Comparison of ENCODE assay signal across 16 cellular contexts in the genomic region with DNA sequence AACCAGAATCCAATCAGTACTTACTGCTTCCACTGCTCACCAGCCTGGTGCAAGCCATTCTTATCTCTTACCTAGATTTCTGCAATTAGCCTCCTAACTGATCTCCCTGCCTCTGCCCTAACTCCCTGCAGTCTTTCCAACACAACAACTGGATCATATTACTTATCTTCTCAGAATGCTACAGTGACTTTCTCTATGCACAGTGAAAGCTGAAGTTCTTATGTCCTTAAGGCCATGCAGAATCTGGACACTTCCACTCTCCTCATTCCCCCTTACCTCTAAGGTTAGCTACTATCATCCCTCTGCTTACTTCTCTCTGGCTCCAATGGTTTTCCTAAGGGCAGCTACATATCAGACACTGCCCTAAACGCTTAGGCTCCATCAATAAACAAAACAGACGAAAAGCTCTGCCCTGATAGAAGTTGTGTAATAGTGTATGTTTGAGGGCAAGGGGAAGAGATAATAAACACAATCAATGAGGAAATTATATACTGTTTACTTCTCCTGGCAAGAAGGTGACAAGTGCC. TPM values are rescaled to one million over a fixed set of nuclear protein-coding genes. Genes with fewer than 3 reads are reported as not detected.
DNase-seq lines count a peak whose midpoint lies in the region; ATAC-seq, FAIRE-seq and TF ChIP-seq lines count a peak whose summit lies in the region.
"Had no signal": no experiment of that assay in that cellular context is flagged by ENCODE, and none has a peak within 500 bp of the region (broad histone marks: within the 10 kb centered on the region; RNA-seq: fewer than 3 reads in every experiment).

No MANE protein-coding gene starts in this region.

- H3K9me2 ChIP-seq in PC-9 (ENCODE audit: insufficient read depth) = no peaks in the 10 kb centered on the region

- BruUV-seq in PC-9 (replicated peaks; lab: Mats Ljungman, UMichigan) (no TSS peak), HepG2 (replicated peaks; lab: Mats Ljungman, UMichigan) (no TSS peak)

- TF ChIP-seq CTCF in BE2C (IDR thresholded peaks at IDR 0.05; ENCODE audit: low read depth, low read length) (no peak), PC-9 (conservative IDR thresholded peaks at IDR 0.05) (no peak), HepG2 (CRISPR knock-in tag; IDR thresholded peaks at IDR 0.05) (no peak)
- no peak for TF ChIP-seq CTCF in activated CD8-positive, alpha-beta T cell treated with anti-CD3 and anti-CD28 coated beads for 36 hours (IDR thresholded peaks at IDR 0.05)

- peak; percentile 30 for FAIRE-seq in HepG2 (lab: Jason Lieb, UNC)
- FAIRE-seq: endometrium had no signal

- ATAC-seq in HepG2 = peak; percentile 14
- ATAC-seq in activated CD8-positive, alpha-beta T cell treated with anti-CD3 and anti-CD28 coated beads for 36 hours = no peak
- ATAC-seq in activated CD8-positive, alpha-beta T cell treated with anti-CD3 and anti-CD28 coated beads, Interleukin-2, amount 10 ng/mL, durations not matched to agents 7 days and 5 days = no peak
- ATAC-seq in T-cell (replicated peaks in 1 of 4) = no peak
- ATAC-seq: body of pancreas; CD8-positive, alpha-beta T cell had no signal

- H3K9me3 ChIP-seq in BE2C (no peaks in the 10 kb centered on the region), PC-9 (ENCODE audit: insufficient read depth, low read depth) (no peaks in the 10 kb centered on the region), HepG2 (ENCODE audit: low read length) (no peaks in the 10 kb centered on the region)
- H3K9me3 ChIP-seq: body of pancreas had no signal

- no peaks in the 10 kb centered on the region for H3K27me3 Mint-ChIP-seq in activated CD8-positive, alpha-beta T cell treated with anti-CD3 and anti-CD28 coated beads for 36 hours
- H3K27me3 Mint-ChIP-seq in activated CD8-positive, alpha-beta T cell treated with anti-CD3 and anti-CD28 coated beads, Interleukin-2, amount 10 ng/mL, durations not matched to agents 7 days and 5 days (ENCODE audit: low read depth) = no peaks in the 10 kb centered on the region
- no peaks in the 10 kb centered on the region for H3K27me3 Mint-ChIP-seq in T-cell
- H3K27me3 Mint-ChIP-seq: activated CD4-positive, alpha-beta T cell treated with anti-CD3 and anti-CD28 coated beads, Interleukin-2, amount 10 ng/mL, durations not matched to agents 7 days and 5 days had no signal

- 5% methylated on average over 2 of the region's 2 CpGs for WGBS in HepG2 (ENCODE audit: low lambda C conversion rate)

- no peaks in the 10 kb centered on the region for H3K9me3 Mint-ChIP-seq in activated CD8-positive, alpha-beta T cell treated with anti-CD3 and anti-CD28 coated beads for 36 hours
- H3K9me3 Mint-ChIP-seq in activated CD8-positive, alpha-beta T cell treated with anti-CD3 and anti-CD28 coated beads, Interleukin-2, amount 10 ng/mL, durations not matched to agents 7 days and 5 days (ENCODE audit: insufficient read depth) = no peaks in the 10 kb centered on the region
- H3K9me3 Mint-ChIP-seq in T-cell = no peaks in the 10 kb centered on the region
- H3K9me3 Mint-ChIP-seq: activated CD4-positive, alpha-beta T cell treated with anti-CD3 and anti-CD28 coated beads, Interleukin-2, amount 10 ng/mL, durations not matched to agents 7 days and 5 days; CD8-positive, alpha-beta T cell had no signal

- H3K4me1 ChIP-seq in BE2C = peaks cover 14% of the 10 kb centered on the region
- peaks cover 52% of the 10 kb centered on the region for H3K4me1 ChIP-seq in PC-9 (replicated peaks; ENCODE audit: insufficient read depth)
- peaks cover 79% of the 10 kb centered on the region for H3K4me1 ChIP-seq in HepG2 (ENCODE audit: insufficient read depth, low read length)

- H3K79me2 ChIP-seq in PC-9 (ENCODE audit: low read depth) = peaks cover 94% of the 10 kb centered on the region
- peaks cover 89% of the 10 kb centered on the region for H3K79me2 ChIP-seq in HepG2 (ENCODE audit: insufficient read depth, low read length)

- CTCF ChIA-PET in PC-9 (lab: Charles Lee) (no interaction called here), HepG2 (lab: Yijun Ruan, JAX; ENCODE audit: low intra/inter-chr PET ratio, low total read pairs) (no interaction called here), T-cell (lab: Charles Lee) (interaction anchor here in 1 of 2 donors (0.6 kb wide), 1 partner anchor 168 kb away, joined by 3 read pairs; no protein-coding TSS in a partner anchor)
- CTCF ChIA-PET in activated CD8-positive, alpha-beta T cell treated with anti-CD3 and anti-CD28 coated beads for 36 hours (lab: Charles Lee) = no interaction called here
- CTCF ChIA-PET in activated CD8-positive, alpha-beta T cell treated with anti-CD3 and anti-CD28 coated beads, Interleukin-2, amount 10 ng/mL, durations not matched to agents 7 days and 5 days (lab: Charles Lee) = no interaction called here

- no peak for TF ChIP-seq POLR2A in HepG2 (IDR thresholded peaks at IDR 0.05; ENCODE audit: insufficient read depth in 1 of 2, low read depth in 2 of 2, low read length in 2 of 2)

- H3K4me3 ChIP-seq in BE2C (ENCODE audit: low read depth, low read length) (peak overlapping the region; percentile 31), PC-9 (0 out of 2 replicates have a peak overlapping the region, but pooled peaks have one; percentile 2), HepG2 (replicated peaks in 1 of 3; ENCODE audit: insufficient read depth in 1 of 3, low read depth in 2 of 3, low read length in 3 of 3) (peak overlapping the region in 1 of 3 experiments; percentile 18; a peak in 1 of 6 replicates)
- H3K4me3 ChIP-seq: body of pancreas had no signal

- DNase-seq in BE2C = peak; percentile 26
- peak; percentile 9 for DNase-seq in HCEC 1CT
- peak in 1 of 2 experiments; percentile 39 for DNase-seq in PC-9
- peak; percentile 27 for DNase-seq in HepG2 (ENCODE audit: low spot score)
- DNase-seq in activated CD8-positive, alpha-beta T cell treated with anti-CD3 and anti-CD28 coated beads for 36 hours = no peak
- DNase-seq in activated CD8-positive, alpha-beta T cell treated with anti-CD3 and anti-CD28 coated beads, Interleukin-2, amount 10 ng/mL, durations not matched to agents 7 days and 5 days = no peak
- DNase-seq in T-cell = no peak
- DNase-seq in activated CD4-positive, alpha-beta T cell treated with anti-CD3 and anti-CD28 coated beads, Interleukin-2, amount 50 U/mL, for 48 hours = no peak
- DNase-seq: activated CD4-positive, alpha-beta T cell treated with anti-CD3 and anti-CD28 coated beads, Interleukin-2, amount 10 ng/mL, durations not matched to agents 7 days and 5 days; body of pancreas; CD8-positive, alpha-beta T cell; hypothalamus; midbrain; MV-4-11; T-helper 1 cell had no signal

- H3K9ac ChIP-seq in HepG2 (ENCODE audit: insufficient read depth, low read depth, low read length) = no peak overlapping the region

- no peak overlapping the region for H3K4me3 Mint-ChIP-seq in activated CD8-positive, alpha-beta T cell treated with anti-CD3 and anti-CD28 coated beads for 36 hours
- H3K4me3 Mint-ChIP-seq in activated CD8-positive, alpha-beta T cell treated with anti-CD3 and anti-CD28 coated beads, Interleukin-2, amount 10 ng/mL, durations not matched to agents 7 days and 5 days = no peak overlapping the region
- H3K4me3 Mint-ChIP-seq in T-cell = no peak overlapping the region
- H3K4me3 Mint-ChIP-seq: activated CD4-positive, alpha-beta T cell treated with anti-CD3 and anti-CD28 coated beads, Interleukin-2, amount 10 ng/mL, durations not matched to agents 7 days and 5 days; CD8-positive, alpha-beta T cell had no signal

- no peak overlapping the region for H2AFZ ChIP-seq in PC-9
- no peak overlapping the region for H2AFZ ChIP-seq in HepG2 (ENCODE audit: low read length)

- H3K27ac Mint-ChIP-seq in activated CD8-positive, alpha-beta T cell treated with anti-CD3 and anti-CD28 coated beads for 36 hours = no peak overlapping the region
- no peak overlapping the region for H3K27ac Mint-ChIP-seq in activated CD8-positive, alpha-beta T cell treated with anti-CD3 and anti-CD28 coated beads, Interleukin-2, amount 10 ng/mL, durations not matched to agents 7 days and 5 days
- no peak overlapping the region for H3K27ac Mint-ChIP-seq in T-cell
- H3K27ac Mint-ChIP-seq: activated CD4-positive, alpha-beta T cell treated with anti-CD3 and anti-CD28 coated beads, Interleukin-2, amount 10 ng/mL, durations not matched to agents 7 days and 5 days; CD8-positive, alpha-beta T cell had no signal

- peaks cover 49% of the 10 kb centered on the region for H3K4me1 Mint-ChIP-seq in activated CD8-positive, alpha-beta T cell treated with anti-CD3 and anti-CD28 coated beads for 36 hours (ENCODE audit: low read depth)
- H3K4me1 Mint-ChIP-seq in activated CD8-positive, alpha-beta T cell treated with anti-CD3 and anti-CD28 coated beads, Interleukin-2, amount 10 ng/mL, durations not matched to agents 7 days and 5 days (ENCODE audit: low read depth) = peaks cover 40% of the 10 kb centered on the region
- peaks cover 49 to 56% (median 49%) of the 10 kb centered on the region in 3 donors for H3K4me1 Mint-ChIP-seq in T-cell

- H3K27me3 ChIP-seq in BE2C (no peaks in the 10 kb centered on the region), PC-9 (ENCODE audit: insufficient read depth, low read depth) (no peaks in the 10 kb centered on the region), HepG2 (ENCODE audit: control insufficient read depth in 1 of 2, insufficient read depth in 2 of 2, low read length in 2 of 2) (no peaks in the 10 kb centered on the region; a peak in 1 of 5 replicates)
- H3K27me3 ChIP-seq: body of pancreas had no signal

- POLR2A ChIA-PET in PC-9 (lab: Charles Lee; ENCODE audit: unreplicated experiment) (no interaction called here), HepG2 (lab: Yijun Ruan, JAX) (interaction anchor here (0.9 kb wide), 1 partner anchor 9 kb away, joined by 3 read pairs; no protein-coding TSS in a partner anchor), T-cell (lab: Charles Lee) (no interaction called here)
- POLR2A ChIA-PET in activated CD8-positive, alpha-beta T cell treated with anti-CD3 and anti-CD28 coated beads for 36 hours (lab: Charles Lee) = no interaction called here
- POLR2A ChIA-PET in activated CD8-positive, alpha-beta T cell treated with anti-CD3 and anti-CD28 coated beads, Interleukin-2, amount 10 ng/mL, durations not matched to agents 7 days and 5 days (lab: Charles Lee) = interaction anchor here (0.6 kb wide), 1 partner anchor 697 kb away, joined by 3 read pairs; no protein-coding TSS in a partner anchor

- H3K4me2 ChIP-seq in PC-9 (peak overlapping the region; percentile 90), HepG2 (ENCODE audit: low read depth, low read length) (peak overlapping the region; percentile 88)

- no peaks in the 10 kb centered on the region; the same call in 1 of the 2 replicates for H3K36me3 ChIP-seq in BE2C
- peaks cover 18% of the 10 kb centered on the region; the same call in 1 of the 2 replicates for H3K36me3 ChIP-seq in PC-9 (ENCODE audit: low read depth)
- H3K36me3 ChIP-seq in HepG2 (replicated peaks in 1 of 2; ENCODE audit: control insufficient read depth in 1 of 2, insufficient read depth in 2 of 2, low read length in 2 of 2) = peaks cover 0 to 2% of the 10 kb centered on the region in 2 experiments; a peak in 1 of 5 replicates

- TF ChIP-seq RAD21 in HepG2 (CRISPR knock-in tag; IDR thresholded peaks at IDR 0.05) = no peak

- peaks cover 63% of the 10 kb centered on the region for H4K20me1 ChIP-seq in PC-9 (ENCODE audit: insufficient read depth)
- H4K20me1 ChIP-seq in HepG2 (ENCODE audit: insufficient read depth, low read length) = peaks cover 79% of the 10 kb centered on the region

- peak overlapping the region; percentile 11; the same call in 1 of the 2 replicates for H3K27ac ChIP-seq in PC-9
- H3K27ac ChIP-seq in HepG2 (ENCODE audit: extremely low read length, insufficient read depth, low read length) = peak overlapping the region; percentile 29
- H3K27ac ChIP-seq: body of pancreas had no signal

- intact Hi-C loops in PC-9 (cut with micrococcal nuclease; ENCODE audit: unreplicated experiment) (loop anchor here (5.0 kb wide), 1 partner anchor 33 kb away; no protein-coding TSS in a partner anchor), HepG2 (cut with micrococcal nuclease; ENCODE audit: unreplicated experiment) (loop anchor here (10.0 kb wide), 2 partner anchors 51 to 309 kb away; a partner anchor contains a TSS)
- intact Hi-C loops in activated CD8-positive, alpha-beta T cell treated with anti-CD3 and anti-CD28 coated beads for 36 hours (cut with micrococcal nuclease) = loop anchor here (10.0 kb wide), 1 partner anchor 309 kb away; a partner anchor contains a TSS

- TF ChIP-seq EP300 in HepG2 (IDR thresholded peaks at IDR 0.05; ENCODE audit: low read depth in 2 of 2, low read length in 2 of 2) (peak in 1 of 2 experiments; percentile 23; a peak in 1 of 4 replicates), HepG2 (CRISPR knock-in tag; IDR thresholded peaks at IDR 0.05; ENCODE audit: borderline replicate concordance) (no peak)

- peaks cover 5% of the 10 kb centered on the region; the same call in 1 of the 2 replicates for H3F3A ChIP-seq in PC-9 (ENCODE audit: insufficient read depth, low read depth)

- in situ Hi-C loops in HepG2 (cut with HindIII; ENCODE audit: extremely low pct_ligation_motif_present, low pct_unique_long_range_greater_than_20kb) = no loop called here

- peaks cover 3% of the 10 kb centered on the region for H3K36me3 Mint-ChIP-seq in activated CD8-positive, alpha-beta T cell treated with anti-CD3 and anti-CD28 coated beads for 36 hours (ENCODE audit: low read depth)
- H3K36me3 Mint-ChIP-seq in activated CD8-positive, alpha-beta T cell treated with anti-CD3 and anti-CD28 coated beads, Interleukin-2, amount 10 ng/mL, durations not matched to agents 7 days and 5 days (ENCODE audit: low read depth) = peaks cover 3% of the 10 kb centered on the region
- H3K36me3 Mint-ChIP-seq in T-cell = no peaks in the 10 kb centered on the region

RNA-seq across cellular contexts. Expression of a gene that starts 4.0 kb away (rescaled TPM):
- polyA plus RNA-seq in BE2C (2012; ENCODE audit: insufficient read depth, insufficient read length, low read depth) = 94.3 TPM
- 188 and 250 TPM in 2 replicates for total RNA-seq in PC-9 (2021)
- total RNA-seq in HepG2 (2016; rRNA removed; fragmentation: Illumina TruSeq; extraction: Trizol) = 138 and 169 TPM in 2 replicates
- 28.3 and 35.6 TPM in 2 replicates for total RNA-seq in HepG2 (2016; cell fraction: cytosol; rRNA removed; fragmentation: Illumina TruSeq; extraction: Trizol; ENCODE audit: low read depth)
- 136 and 165 TPM in 2 replicates for total RNA-seq in HepG2 (2016; cell fraction: insoluble cytoplasmic fraction; rRNA removed; fragmentation: Illumina TruSeq; extraction: Trizol)
- 68.6 and 81.8 TPM in 2 replicates for total RNA-seq in HepG2 (2016; cell fraction: membrane; rRNA removed; fragmentation: Illumina TruSeq; extraction: Trizol)
- total RNA-seq in HepG2 (2016; cell fraction: nucleus; rRNA removed; fragmentation: Illumina TruSeq; extraction: Trizol) = 209 and 237 TPM in 2 replicates
- 43.3 and 60.6 TPM in 2 replicates for polyA plus RNA-seq in HepG2 (2011; rRNA removed)
- polyA plus RNA-seq in HepG2 (2011; cell fraction: cytosol; rRNA removed) = 22.9 and 39.5 TPM in 2 replicates
- polyA plus RNA-seq in HepG2 (2011; cell fraction: nucleus; rRNA removed) = 36.7 and 39.6 TPM in 2 replicates
- 91.0 and 125 TPM in 2 replicates for polyA plus RNA-seq in HepG2 (2012)
- polyA plus RNA-seq in HepG2 (2016; cell fraction: cytosol; fragmentation: Illumina TruSeq; extraction: Trizol; ENCODE audit: low read depth) = 12.0 and 13.7 TPM in 2 replicates
- 100.0 and 102 TPM in 2 replicates for polyA plus RNA-seq in HepG2 (2016; cell fraction: insoluble cytoplasmic fraction; fragmentation: Illumina TruSeq; extraction: Trizol; ENCODE audit: low read depth)
- polyA plus RNA-seq in HepG2 (2016; cell fraction: membrane; fragmentation: Illumina TruSeq; extraction: Trizol; ENCODE audit: low read depth) = 31.3 and 39.9 TPM in 2 replicates
- 225 and 226 TPM in 2 replicates for polyA plus RNA-seq in HepG2 (2016; cell fraction: nucleus; fragmentation: Illumina TruSeq; extraction: Trizol; ENCODE audit: insufficient read depth, low read depth)
- polyA minus RNA-seq in HepG2 (2011; rRNA and poly(A)+ RNA removed; ENCODE audit: low replicate concordance) = 12.2 and 19.3 TPM in 2 replicates
- polyA minus RNA-seq in HepG2 (2011; cell fraction: cytosol; rRNA and poly(A)+ RNA removed) = 57.0 and 63.6 TPM in 2 replicates
- 265 and 273 TPM in 2 replicates for polyA minus RNA-seq in HepG2 (2011; cell fraction: nucleus; rRNA and poly(A)+ RNA removed)
- total RNA-seq in activated CD8-positive, alpha-beta T cell treated with anti-CD3 and anti-CD28 coated beads for 36 hours = 100 to 1,000 TPM; 107 to 113 TPM
- 10 to 100 TPM; 91.0 to 93.7 TPM for total RNA-seq in activated CD8-positive, alpha-beta T cell treated with anti-CD3 and anti-CD28 coated beads, Interleukin-2, amount 10 ng/mL, durations not matched to agents 7 days and 5 days
- 100 to 1,000 TPM in 1 of 5 donors, 10 to 100 TPM in 4; 82.5 to 109 (median 85.4) TPM for total RNA-seq in T-cell

Comparison
In these comparisons a context has a peak if more than half of its experiments do, and no peak if none do; other contexts are left out.
1. POLR2A ChIA-PET loops: an anchor here in HepG2 (0.9 kb wide) and activated CD8-positive, alpha-beta T cell treated with anti-CD3 and anti-CD28 coated beads, Interleukin-2, amount 10 ng/mL, durations not matched to agents 7 days and 5 days (0.6 kb wide); none called in PC-9, activated CD8-positive, alpha-beta T cell treated with anti-CD3 and anti-CD28 coated beads for 36 hours and T-cell.
2. DNase-seq: peak in BE2C (single experiment), HCEC 1CT (single experiment) and HepG2 (single experiment); none in activated CD8-positive, alpha-beta T cell treated with anti-CD3 and anti-CD28 coated beads for 36 hours (single experiment), activated CD8-positive, alpha-beta T cell treated with anti-CD3 and anti-CD28 coated beads, Interleukin-2, amount 10 ng/mL, durations not matched to agents 7 days and 5 days (single experiment), T-cell (0 of 34) and activated CD4-positive, alpha-beta T cell treated with anti-CD3 and anti-CD28 coated beads, Interleukin-2, amount 50 U/mL, for 48 hours (0 of 2).